Comparison of ENCODE assay signal across 27 cellular contexts in the genomic region with DNA sequence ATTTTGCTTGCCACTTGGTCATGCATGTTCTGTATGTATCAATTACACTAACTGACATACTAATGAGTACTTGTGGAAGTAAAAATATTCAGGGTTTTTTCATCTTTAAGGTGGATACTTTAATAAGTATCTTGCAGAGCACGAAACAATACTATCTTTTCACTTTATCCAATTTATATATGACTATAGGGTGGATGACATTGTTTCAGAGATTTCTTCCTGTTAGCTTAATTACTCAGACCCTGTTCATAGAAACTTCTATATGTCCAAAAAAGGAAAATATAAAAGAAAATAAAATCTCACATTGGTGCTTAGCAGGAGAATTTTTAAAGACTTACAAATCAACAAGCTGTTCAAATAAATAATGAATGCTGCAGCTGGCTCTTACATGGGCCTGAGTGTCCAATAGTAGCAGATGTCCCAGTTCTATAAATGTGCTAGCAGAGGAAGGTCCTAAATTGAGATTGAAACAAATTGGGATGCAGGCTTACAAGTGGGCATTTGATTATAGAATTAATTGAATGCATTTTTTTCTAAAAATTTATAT.
DNase-seq lines count a peak whose midpoint lies in the region; ATAC-seq and TF ChIP-seq lines count a peak whose summit lies in the region.
"Had no signal": no experiment of that assay in that cellular context is flagged by ENCODE, and none has a peak within 500 bp of the region (broad histone marks: within the 10 kb centered on the region; RNA-seq: fewer than 3 reads in every experiment).

No MANE protein-coding gene starts in this region.

- H3K4me3 ChIP-seq in dorsolateral prefrontal cortex, result no peak overlapping the region
- H3K4me3 ChIP-seq: A549, MG63, SJCRH30 had no signal

- no peaks in the 10 kb centered on the region for H3K4me1 Mint-ChIP-seq in T-helper 17 cell
- H3K4me1 Mint-ChIP-seq: B cell, T-cell had no signal

- H3K4me3 Mint-ChIP-seq in T-helper 17 cell, result no peak overlapping the region
- H3K4me3 Mint-ChIP-seq: B cell; CD8-positive, alpha-beta T cell; T-cell; T-helper 2 cell treated with Interferon-gamma antibody and Interleukin-4, amounts not matched to agents 5 μg/mL and 100 μg/mL, for 36 hours had no signal

- H3K27ac Mint-ChIP-seq in T-helper 17 cell, result no peak overlapping the region
- H3K27ac Mint-ChIP-seq: B cell; CD8-positive, alpha-beta T cell; T-cell; T-helper 2 cell treated with Interferon-gamma antibody and Interleukin-4, amounts not matched to agents 5 μg/mL and 100 μg/mL, for 36 hours had no signal

- no peak for TF ChIP-seq CTCF in dorsolateral prefrontal cortex (IDR thresholded peaks at IDR 0.05 in 54 of 56, conservative IDR thresholded peaks at IDR 0.05 in 2 of 56; ENCODE audit: low read depth in 1 of 56, partially characterized antibody in 56 of 56)

- no peaks in the 10 kb centered on the region for H3K9me3 ChIP-seq in T-helper 17 cell (ENCODE audit: control insufficient read depth, low read length, poor library complexity, severe bottlenecking)
- H3K9me3 ChIP-seq: A549, MG63, SJCRH30 had no signal

- intact Hi-C loops in dorsolateral prefrontal cortex (cut with DNase I), result no loop called here

- DNase-seq in DMS 273 (lab: John Stamatoyannopoulos, UW; ENCODE audit: unreplicated experiment) (peak; percentile 53), DMS153 treated with DMSO at 0.1 percent for 48 hours (lab: John Stamatoyannopoulos, UW; ENCODE audit: unreplicated experiment) (peak; percentile 8), NCI-H524 (lab: John Stamatoyannopoulos, UW) (peak; percentile 1 to 9), pons (ENCODE audit: low spot score) (peak; percentile 12), T-helper 17 cell (no peak), dorsolateral prefrontal cortex (no peak)
- DNase-seq in stimulated activated CD4-positive, alpha-beta T cell treated with anti-CD3 and anti-CD28 coated beads, Interleukin-12 subunit alpha, Interleukin-12 subunit beta, amount 100 ng/mL, for 4 hours, result no peak
- DNase-seq: CD8-positive, alpha-beta T cell; DMS79; EL; GF-D8; IMR-90; KG1; MG63; NCI-H1694; NCI-H2029 treated with DMSO at 0.1 percent for 48 hours; NCI-H2171 treated with DMSO at 0.1 percent for 48 hours; NCI-H345; NCI-H526 treated with DMSO at 0.1 percent for 48 hours; SJCRH30; T-cell had no signal

- no peaks in the 10 kb centered on the region for H3K27me3 ChIP-seq in dorsolateral prefrontal cortex
- H3K27me3 ChIP-seq: MG63, SJCRH30 had no signal

- H3K27ac ChIP-seq in dorsolateral prefrontal cortex, result peak overlapping the region in 1 of 59 donors; percentile 17
- H3K27ac ChIP-seq: A549, C4-2B, SJCRH30 had no signal

- no peaks in the 10 kb centered on the region for H3K27me3 Mint-ChIP-seq in T-helper 17 cell
- H3K27me3 Mint-ChIP-seq: B cell, T-cell had no signal

- no peaks in the 10 kb centered on the region for H3K36me3 Mint-ChIP-seq in T-helper 17 cell (ENCODE audit: low read depth)
- H3K36me3 Mint-ChIP-seq: CD8-positive, alpha-beta T cell; T-cell had no signal

- ATAC-seq in T-helper 17 cell, result no peak
- ATAC-seq: A549; CD8-positive, alpha-beta T cell; HCT116; SK-N-SH treated with all-trans-retinoic acid at 6 μM for 48 hours; T-cell had no signal

Comparison
In these comparisons a context has a peak if more than half of its experiments do, and no peak if none do; other contexts are left out.
1. DNase-seq: peak in DMS 273 (single experiment), DMS153 treated with DMSO at 0.1 percent for 48 hours (single experiment), NCI-H524 (2 of 2) and pons (single experiment); none in T-helper 17 cell (0 of 3), dorsolateral prefrontal cortex (0 of 10) and stimulated activated CD4-positive, alpha-beta T cell treated with anti-CD3 and anti-CD28 coated beads, Interleukin-12 subunit alpha, Interleukin-12 subunit beta, amount 100 ng/mL, for 4 hours (single experiment).